ENCODE assay signal across 9 cellular contexts in genomic region chr15:78640840-78641733, GRCh38. TPM values are rescaled to one million over a fixed set of nuclear protein-coding genes. Genes with fewer than 3 reads are reported as not detected.
DNase-seq lines count a peak whose midpoint lies in the region; FAIRE-seq and TF ChIP-seq lines count a peak whose summit lies in the region.
"Had no signal": no experiment of that assay in that cellular context is flagged by ENCODE, and none has a peak within 500 bp of the region (broad histone marks: within the 10 kb centered on the region; RNA-seq: fewer than 3 reads in every experiment).

A gene with protein sequence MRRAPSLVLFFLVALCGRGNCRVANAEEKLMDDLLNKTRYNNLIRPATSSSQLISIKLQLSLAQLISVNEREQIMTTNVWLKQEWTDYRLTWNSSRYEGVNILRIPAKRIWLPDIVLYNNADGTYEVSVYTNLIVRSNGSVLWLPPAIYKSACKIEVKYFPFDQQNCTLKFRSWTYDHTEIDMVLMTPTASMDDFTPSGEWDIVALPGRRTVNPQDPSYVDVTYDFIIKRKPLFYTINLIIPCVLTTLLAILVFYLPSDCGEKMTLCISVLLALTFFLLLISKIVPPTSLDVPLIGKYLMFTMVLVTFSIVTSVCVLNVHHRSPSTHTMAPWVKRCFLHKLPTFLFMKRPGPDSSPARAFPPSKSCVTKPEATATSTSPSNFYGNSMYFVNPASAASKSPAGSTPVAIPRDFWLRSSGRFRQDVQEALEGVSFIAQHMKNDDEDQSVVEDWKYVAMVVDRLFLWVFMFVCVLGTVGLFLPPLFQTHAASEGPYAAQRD (minus strand): TSS chr15:78641210. CDS start chr15:78641133, 77 bp downstream.

- TF ChIP-seq POLR2A in uterus (IDR thresholded peaks at IDR 0.05), result no peak

- TF ChIP-seq CTCF in colonic mucosa (IDR thresholded peaks at IDR 0.05) (no peak), mesothelial cell of epicardium (IDR thresholded peaks at IDR 0.05; ENCODE audit: unreplicated experiment) (no peak), uterus (IDR thresholded peaks at IDR 0.05) (no peak)

- no peaks in the 10 kb centered on the region for H3K9me3 ChIP-seq in CD4-positive, alpha-beta memory T cell (ENCODE audit: control insufficient read depth in 1 of 2, low read length in 2 of 2)
- H3K9me3 ChIP-seq in colonic mucosa (no peaks in the 10 kb centered on the region), uterus (no peaks in the 10 kb centered on the region)

- H3K27ac ChIP-seq in CD4-positive, alpha-beta memory T cell (ENCODE audit: low read depth, low read length), result no peak within 1 kb of the TSS
- no peak within 1 kb of the TSS for H3K27ac ChIP-seq in colonic mucosa
- no peak within 1 kb of the TSS for H3K27ac ChIP-seq in uterus

- peaks cover 4% of the 10 kb centered on the region for H3K4me1 ChIP-seq in CD4-positive, alpha-beta memory T cell (ENCODE audit: insufficient read depth, low read length)
- peaks cover 3% of the 10 kb centered on the region for H3K4me1 ChIP-seq in colonic mucosa
- H3K4me1 ChIP-seq in uterus, result peaks cover 0 to 10% of the 10 kb centered on the region in 2 donors

- H3K4me3 Mint-ChIP-seq in CD4-positive, alpha-beta memory T cell, result peak within 1 kb of the TSS; percentile 41 to 81 (median 64)
- peak within 1 kb of the TSS; percentile 73 for H3K4me3 Mint-ChIP-seq in mesothelial cell of epicardium

- FAIRE-seq in RCC 7860 (lab: Jason Lieb, UNC), result no peak

- peaks cover 2 to 10% (median 6%) of the 10 kb centered on the region in 4 donors for H3K4me1 Mint-ChIP-seq in CD4-positive, alpha-beta memory T cell
- H3K4me1 Mint-ChIP-seq in mesothelial cell of epicardium, result peaks cover 21% of the 10 kb centered on the region

- intact Hi-C loops in CD4-positive, alpha-beta memory T cell (cut with micrococcal nuclease), result no loop called here
- intact Hi-C loops in colonic mucosa (cut with DNase I), result no loop called here
- intact Hi-C loops in uterus (cut with DNase I; ENCODE audit: low total_unique reads), result no loop called here

- no peaks in the 10 kb centered on the region for H3K36me3 Mint-ChIP-seq in CD4-positive, alpha-beta memory T cell
- no peaks in the 10 kb centered on the region for H3K36me3 Mint-ChIP-seq in mesothelial cell of epicardium

- H3K27me3 Mint-ChIP-seq in CD4-positive, alpha-beta memory T cell, result peaks cover 6 to 19% of the 10 kb centered on the region in 2 donors
- no peaks in the 10 kb centered on the region for H3K27me3 Mint-ChIP-seq in mesothelial cell of epicardium (ENCODE audit: low read depth)

- peak within 1 kb of the TSS in 1 of 2 donors; percentile 43 for H3K9ac ChIP-seq in colonic mucosa (ENCODE audit: low read depth in 2 of 2, low read length in 2 of 2)

- H3K4me3 ChIP-seq in CD4-positive, alpha-beta memory T cell (ENCODE audit: low read length in 2 of 2), result no peak within 1 kb of the TSS
- H3K4me3 ChIP-seq in colonic mucosa (peak within 1 kb of the TSS; percentile 43), uterus (peak within 1 kb of the TSS; percentile 1 to 34)

- H3K36me3 ChIP-seq in CD4-positive, alpha-beta memory T cell (ENCODE audit: insufficient read depth, low read length), result no peaks in the 10 kb centered on the region
- H3K36me3 ChIP-seq in colonic mucosa (no peaks in the 10 kb centered on the region), uterus (no peaks in the 10 kb centered on the region)

- DNase-seq in CD4-positive, alpha-beta memory T cell, result no peak
- DNase-seq in NCI-H69 (lab: John Stamatoyannopoulos, UW), result peak; percentile 80
- DNase-seq in colonic mucosa, result peak; percentile 36
- DNase-seq in mesothelial cell of epicardium (ENCODE audit: low spot score in 2 of 2, unreplicated experiment in 2 of 2), result peak; percentile 56 to 71
- no peak for DNase-seq in uterus
- DNase-seq in effector CD8-positive, alpha-beta T cell (lab: John Stamatoyannopoulos, UW), result no peak
- no peak for DNase-seq in RCC 7860 (ENCODE audit: low spot score)
- DNase-seq in hepatic stellate cell (ENCODE audit: low spot score), result no peak

- CTCF ChIA-PET in CD4-positive, alpha-beta memory T cell (lab: Charles Lee; ENCODE audit: partially characterized antibody), result interaction anchor here (2.9 kb wide), 1 partner anchor 68 kb away, joined by 18 read pairs; no protein-coding TSS in a partner anchor

- POLR2A ChIA-PET in CD4-positive, alpha-beta memory T cell (lab: Charles Lee; ENCODE audit: partially characterized antibody), result no interaction called here

- H3K27ac Mint-ChIP-seq in CD4-positive, alpha-beta memory T cell, result peak within 1 kb of the TSS in 2 of 7 donors; percentile 0 to 53
- no peak within 1 kb of the TSS for H3K27ac Mint-ChIP-seq in mesothelial cell of epicardium

- no peaks in the 10 kb centered on the region for H3K27me3 ChIP-seq in CD4-positive, alpha-beta memory T cell (ENCODE audit: insufficient read depth, low read length)
- H3K27me3 ChIP-seq in colonic mucosa (peaks cover 5% of the 10 kb centered on the region), uterus (no peaks in the 10 kb centered on the region)

- no peaks in the 10 kb centered on the region for H3K9me3 Mint-ChIP-seq in CD4-positive, alpha-beta memory T cell
- H3K9me3 Mint-ChIP-seq in mesothelial cell of epicardium, result peaks cover 4% of the 10 kb centered on the region

RNA-seq across cellular contexts. Expression of the gene that starts here (rescaled TPM):
- not detected for total RNA-seq in CD4-positive, alpha-beta memory T cell
- not detected for polyA plus RNA-seq in CD4-positive, alpha-beta memory T cell
- total RNA-seq in colonic mucosa (under 1 TPM in 1 of 2 donors, not detected in 1; 0.24 TPM), mesothelial cell of epicardium (2.2 to 3.2 TPM (median 2.8 TPM) in 3 replicates), uterus (under 1 TPM in 2 of 4 donors, not detected in 2; 0.21 to 0.69 TPM)
- total RNA-seq: dermis microvascular lymphatic vessel endothelial cell had no signal

Comparison
In these comparisons a context has a peak if more than half of its experiments do, and no peak if none do; other contexts are left out.
1. Peak in DNase-seq and H3K4me3 ChIP-seq in colonic mucosa; RNA of the gene not detected or under 1 TPM.
2. DNase-seq: peak in NCI-H69 (single experiment) and mesothelial cell of epicardium (2 of 2); none in CD4-positive, alpha-beta memory T cell (0 of 5), uterus (0 of 2), effector CD8-positive, alpha-beta T cell (single experiment), RCC 7860 (single experiment) and hepatic stellate cell (single experiment).
3. H3K4me3 ChIP-seq: peak in uterus (2 of 2); none in CD4-positive, alpha-beta memory T cell (0 of 2).